ENCODE assay signal across 2 cellular contexts in genomic region chr12:13170892-13171490, GRCh38.
TF ChIP-seq lines count a peak whose summit lies in the region.

No MANE protein-coding gene starts in this region.

TF ChIP-seq in SK-N-SH, 30 proteins besides CTCF, POLR2A, EP300 and RAD21 (continued from another document):
- TF ChIP-seq RFX5 (IDR thresholded peaks at IDR 0.05; ENCODE audit: low read length) (no peak), TAF1 (IDR thresholded peaks at IDR 0.05; ENCODE audit: borderline replicate concordance, low read depth, low read length) (no peak), TEAD4 (IDR thresholded peaks at IDR 0.05; ENCODE audit: borderline replicate concordance, insufficient read depth) (no peak), RCOR1 (IDR thresholded peaks at IDR 0.05; ENCODE audit: low read length) (no peak), ZBTB33 (IDR thresholded peaks at IDR 0.05; ENCODE audit: borderline replicate concordance, low read depth) (no peak), TCF12 (IDR thresholded peaks at IDR 0.05) (no peak), NRF1 (IDR thresholded peaks at IDR 0.05; ENCODE audit: low read depth, low read length) (no peak), REST (IDR thresholded peaks at IDR 0.05; ENCODE audit: low read depth, low read length) (no peak)

TF ChIP-seq in SK-N-SH treated with all-trans-retinoic acid at 6 μM for 48 hours, 23 proteins besides CTCF, POLR2A, EP300 and RAD21 (continued from another document):
- TF ChIP-seq CREB5 (CRISPR knock-in tag; IDR thresholded peaks at IDR 0.05; ENCODE audit: low read depth) (no peak), ESRRG (CRISPR knock-in tag; IDR thresholded peaks at IDR 0.05) (no peak), ISL1 (CRISPR knock-in tag; IDR thresholded peaks at IDR 0.05) (no peak), ZFP30 (CRISPR knock-in tag; IDR thresholded peaks at IDR 0.05) (no peak), TOX (CRISPR knock-in tag; IDR thresholded peaks at IDR 0.05; ENCODE audit: borderline replicate concordance) (no peak), GLIS3 (CRISPR knock-in tag; IDR thresholded peaks at IDR 0.05) (no peak), CSRNP3 (CRISPR knock-in tag; IDR thresholded peaks at IDR 0.05) (no peak)
TF ChIP-seq in SK-N-SH treated with all-trans-retinoic acid at 6 μM for 48 hours: peak in this region for 0.
